In genomic region chr11:121417607-121418006, GRCh38 we compare ENCODE assay signal across 12 cellular contexts. TPM values are rescaled to one million over a fixed set of nuclear protein-coding genes. Genes with fewer than 3 reads are reported as not detected.
DNase-seq lines count a peak whose midpoint lies in the region; ATAC-seq, FAIRE-seq and TF ChIP-seq lines count a peak whose summit lies in the region.
"Had no signal": no experiment of that assay in that cellular context is flagged by ENCODE, and none has a peak within 500 bp of the region (broad histone marks: within the 10 kb centered on the region; RNA-seq: fewer than 3 reads in every experiment).

No MANE protein-coding gene starts in this region.

- no peak for TF ChIP-seq RAD21 in HepG2 (CRISPR knock-in tag; IDR thresholded peaks at IDR 0.05)

- peaks cover 79% of the 10 kb centered on the region for H3K4me1 Mint-ChIP-seq in activated T-cell treated with anti-CD3 and anti-CD28 coated beads, Interleukin-2, amount 50 U/mL, for 72 hours (ENCODE audit: low read depth)
- peaks cover 39% of the 10 kb centered on the region for H3K4me1 Mint-ChIP-seq in activated T-helper 17 cell treated with anti-CD3 and anti-CD28 coated beads, Interleukin-2, amount 50 U/mL, for 72 hours

- FAIRE-seq in HepG2 (lab: Jason Lieb, UNC): no peak

- no peaks in the 10 kb centered on the region for H3K9me3 Mint-ChIP-seq in activated T-cell treated with anti-CD3 and anti-CD28 coated beads, Interleukin-2, amount 50 U/mL, for 72 hours
- H3K9me3 Mint-ChIP-seq in activated T-helper 17 cell treated with anti-CD3 and anti-CD28 coated beads, Interleukin-2, amount 50 U/mL, for 72 hours: peaks cover 3% of the 10 kb centered on the region

- H3K27ac Mint-ChIP-seq in activated T-cell treated with anti-CD3 and anti-CD28 coated beads, Interleukin-2, amount 50 U/mL, for 72 hours: peak overlapping the region; percentile 50
- H3K27ac Mint-ChIP-seq in activated T-helper 17 cell treated with anti-CD3 and anti-CD28 coated beads, Interleukin-2, amount 50 U/mL, for 72 hours: peak overlapping the region; percentile 86

- no peak overlapping the region for H3K27ac ChIP-seq in HepG2 (ENCODE audit: extremely low read length, insufficient read depth, low read length)
- H3K27ac ChIP-seq in thoracic aorta: peak overlapping the region; percentile 61 to 66
- H3K27ac ChIP-seq: ovary had no signal

- no peaks in the 10 kb centered on the region for H3K27me3 ChIP-seq in HepG2 (ENCODE audit: control insufficient read depth in 1 of 2, insufficient read depth in 2 of 2, low read length in 2 of 2)
- no peaks in the 10 kb centered on the region for H3K27me3 ChIP-seq in thoracic aorta (replicated peaks; ENCODE audit: insufficient read depth)
- H3K27me3 ChIP-seq: ovary had no signal

- peaks cover 7% of the 10 kb centered on the region; the same call in 1 of the 2 replicates for H3K4me1 ChIP-seq in HepG2 (ENCODE audit: insufficient read depth, low read length)
- peaks cover 21 to 30% of the 10 kb centered on the region in 2 donors for H3K4me1 ChIP-seq in thoracic aorta (ENCODE audit: control insufficient read depth in 1 of 2, low read depth in 2 of 2)

- intact Hi-C loops in HepG2 (cut with micrococcal nuclease; ENCODE audit: unreplicated experiment): no loop called here

- TF ChIP-seq POLR2A in HepG2 (IDR thresholded peaks at IDR 0.05; ENCODE audit: insufficient read depth in 1 of 2, low read depth in 2 of 2, low read length in 2 of 2): no peak

- H3K4me3 Mint-ChIP-seq in activated T-cell treated with anti-CD3 and anti-CD28 coated beads, Interleukin-2, amount 50 U/mL, for 72 hours: peak overlapping the region; percentile 52 to 56
- H3K4me3 Mint-ChIP-seq in activated T-helper 17 cell treated with anti-CD3 and anti-CD28 coated beads, Interleukin-2, amount 50 U/mL, for 72 hours: peak overlapping the region; percentile 68

- in situ Hi-C loops in HepG2 (cut with HindIII; ENCODE audit: extremely low pct_ligation_motif_present, low pct_unique_long_range_greater_than_20kb): no loop called here

- no peaks in the 10 kb centered on the region for H3K9me3 ChIP-seq in HepG2 (ENCODE audit: low read length)
- no peaks in the 10 kb centered on the region for H3K9me3 ChIP-seq in thoracic aorta
- H3K9me3 ChIP-seq: ovary had no signal

- POLR2A ChIA-PET in HepG2 (lab: Yijun Ruan, JAX): interaction anchor here (1.0 kb wide), 1 partner anchor 34 kb away, joined by 3 read pairs; no protein-coding TSS in a partner anchor

- WGBS in HepG2 (ENCODE audit: low lambda C conversion rate): 5% methylated on average over 2 of the region's 2 CpGs

- no peak overlapping the region for H3K9ac ChIP-seq in HepG2 (ENCODE audit: insufficient read depth, low read depth, low read length)

- DNase-seq in activated T-cell treated with anti-CD3 and anti-CD28 coated beads, Interleukin-2, amount 50 U/mL, for 72 hours: no peak
- DNase-seq in activated T-cell treated with anti-CD3 and anti-CD28 coated beads, Interleukin-2, amount 50 U/mL, for 48 hours: no peak
- DNase-seq in HepG2 (ENCODE audit: low spot score): no peak
- no peak for DNase-seq in thoracic aorta (ENCODE audit: low spot score)
- no peak for DNase-seq in CD1c-positive myeloid dendritic cell (ENCODE audit: extremely low spot score)
- DNase-seq in GM19238 (ENCODE audit: insufficient read length, low spot score): no peak
- DNase-seq: islet precursor cell, NCI-H2171, SHP77 had no signal

- no peaks in the 10 kb centered on the region for H3K79me2 ChIP-seq in HepG2 (ENCODE audit: insufficient read depth, low read length)

- ATAC-seq in activated T-cell treated with anti-CD3 and anti-CD28 coated beads, Interleukin-2, amount 50 U/mL, for 72 hours (replicated peaks in 1 of 2): no peak
- ATAC-seq in activated T-helper 17 cell treated with anti-CD3 and anti-CD28 coated beads, Interleukin-2, amount 50 U/mL, for 72 hours (replicated peaks): no peak
- no peak for ATAC-seq in HepG2
- no peak for ATAC-seq in thoracic aorta (ENCODE audit: insufficient number of reproducible peaks, low FRiP score, low read depth)
- no peak for ATAC-seq in GM19328 (IDR thresholded peaks at IDR 0.05; ENCODE audit: unreplicated experiment)

- H3K4me3 ChIP-seq in HepG2 (replicated peaks in 1 of 3; ENCODE audit: insufficient read depth in 1 of 3, low read depth in 2 of 3, low read length in 3 of 3): no peak overlapping the region
- peak overlapping the region; percentile 32 for H3K4me3 ChIP-seq in thoracic aorta
- H3K4me3 ChIP-seq: ovary had no signal

- no TSS peak for BruUV-seq in HepG2 (replicated peaks; lab: Mats Ljungman, UMichigan)

- no peaks in the 10 kb centered on the region for H3K36me3 ChIP-seq in HepG2 (replicated peaks in 1 of 2; ENCODE audit: control insufficient read depth in 1 of 2, insufficient read depth in 2 of 2, low read length in 2 of 2)
- H3K36me3 ChIP-seq in thoracic aorta: no peaks in the 10 kb centered on the region
- H3K36me3 ChIP-seq: ovary had no signal

- no peak for TF ChIP-seq CTCF in HepG2 (CRISPR knock-in tag; IDR thresholded peaks at IDR 0.05)
- TF ChIP-seq CTCF in thoracic aorta (IDR thresholded peaks at IDR 0.05): no peak

- H4K20me1 ChIP-seq in HepG2 (ENCODE audit: insufficient read depth, low read length): no peaks in the 10 kb centered on the region

- peak overlapping the region; percentile 14 for H3K4me2 ChIP-seq in HepG2 (ENCODE audit: low read depth, low read length)

- no peak overlapping the region for H2AFZ ChIP-seq in HepG2 (ENCODE audit: low read length)

- no peaks in the 10 kb centered on the region for H3K36me3 Mint-ChIP-seq in activated T-cell treated with anti-CD3 and anti-CD28 coated beads, Interleukin-2, amount 50 U/mL, for 72 hours (ENCODE audit: insufficient read depth in 2 of 2)
- no peaks in the 10 kb centered on the region for H3K36me3 Mint-ChIP-seq in activated T-helper 17 cell treated with anti-CD3 and anti-CD28 coated beads, Interleukin-2, amount 50 U/mL, for 72 hours (ENCODE audit: low read depth)

- TF ChIP-seq EP300 in HepG2 (IDR thresholded peaks at IDR 0.05; ENCODE audit: low read depth in 2 of 2, low read length in 2 of 2) (no peak), HepG2 (CRISPR knock-in tag; IDR thresholded peaks at IDR 0.05; ENCODE audit: borderline replicate concordance) (no peak)

- CTCF ChIA-PET in HepG2 (lab: Yijun Ruan, JAX; ENCODE audit: low intra/inter-chr PET ratio, low total read pairs): no interaction called here

- no peaks in the 10 kb centered on the region for H3K27me3 Mint-ChIP-seq in activated T-cell treated with anti-CD3 and anti-CD28 coated beads, Interleukin-2, amount 50 U/mL, for 72 hours (ENCODE audit: low read depth)
- H3K27me3 Mint-ChIP-seq in activated T-helper 17 cell treated with anti-CD3 and anti-CD28 coated beads, Interleukin-2, amount 50 U/mL, for 72 hours: no peaks in the 10 kb centered on the region

TF ChIP-seq in HepG2, 621 proteins besides CTCF, POLR2A, EP300 and RAD21:
- TF ChIP-seq TBL1XR1 (IDR thresholded peaks at IDR 0.05; ENCODE audit: borderline replicate concordance, low read length, partially characterized antibody) (no peak), MAFK (conservative IDR thresholded peaks at IDR 0.05 in 1 of 2, IDR thresholded peaks at IDR 0.05 in 1 of 2; ENCODE audit: low read length in 2 of 2) (peak; percentile 63 to 64)

RNA-seq across cellular contexts. Expression of gene SORL1, which starts 34.5 kb away (rescaled TPM):
- total RNA-seq in activated T-cell treated with anti-CD3 and anti-CD28 coated beads, Interleukin-2, amount 50 U/mL, for 72 hours: 10 to 100 TPM; 66.3 to 80.0 TPM
- total RNA-seq in activated T-helper 17 cell treated with anti-CD3 and anti-CD28 coated beads, Interleukin-2, amount 50 U/mL, for 72 hours: 10 to 100 TPM; 47.1 to 98.5 TPM
- total RNA-seq in HepG2 (2016; rRNA removed; fragmentation: Illumina TruSeq; extraction: Trizol) (10.5 and 21.3 TPM in 2 replicates), thoracic aorta (10 to 100 TPM; 26.9 to 33.0 TPM)
- 3.5 and 4.0 TPM in 2 replicates for total RNA-seq in HepG2 (2016; cell fraction: cytosol; rRNA removed; fragmentation: Illumina TruSeq; extraction: Trizol; ENCODE audit: low read depth)
- 8.7 and 19.9 TPM in 2 replicates for total RNA-seq in HepG2 (2016; cell fraction: insoluble cytoplasmic fraction; rRNA removed; fragmentation: Illumina TruSeq; extraction: Trizol)
- total RNA-seq in HepG2 (2016; cell fraction: membrane; rRNA removed; fragmentation: Illumina TruSeq; extraction: Trizol): 5.1 and 5.3 TPM in 2 replicates
- 40.2 and 51.2 TPM in 2 replicates for total RNA-seq in HepG2 (2016; cell fraction: nucleus; rRNA removed; fragmentation: Illumina TruSeq; extraction: Trizol)
- polyA plus RNA-seq in HepG2 (2011; rRNA removed): 138 and 148 TPM in 2 replicates
- 139 and 149 TPM in 2 replicates for polyA plus RNA-seq in HepG2 (2011; cell fraction: cytosol; rRNA removed)
- 450 and 556 TPM in 2 replicates for polyA plus RNA-seq in HepG2 (2011; cell fraction: nucleus; rRNA removed)
- 91.0 and 166 TPM in 2 replicates for polyA plus RNA-seq in HepG2 (2012)
- 0.50 and 0.54 TPM in 2 replicates for polyA plus RNA-seq in HepG2 (2016; cell fraction: cytosol; fragmentation: Illumina TruSeq; extraction: Trizol; ENCODE audit: low read depth)
- polyA plus RNA-seq in HepG2 (2016; cell fraction: insoluble cytoplasmic fraction; fragmentation: Illumina TruSeq; extraction: Trizol; ENCODE audit: low read depth): 4.0 and 5.0 TPM in 2 replicates
- polyA plus RNA-seq in HepG2 (2016; cell fraction: membrane; fragmentation: Illumina TruSeq; extraction: Trizol; ENCODE audit: low read depth): 1.00 and 1.2 TPM in 2 replicates
- 20.9 and 24.9 TPM in 2 replicates for polyA plus RNA-seq in HepG2 (2016; cell fraction: nucleus; fragmentation: Illumina TruSeq; extraction: Trizol; ENCODE audit: insufficient read depth, low read depth)
- 23.6 and 1,177 TPM in 2 replicates for polyA minus RNA-seq in HepG2 (2011; rRNA and poly(A)+ RNA removed; ENCODE audit: low replicate concordance)
- 280 and 339 TPM in 2 replicates for polyA minus RNA-seq in HepG2 (2011; cell fraction: cytosol; rRNA and poly(A)+ RNA removed)
- 516 and 542 TPM in 2 replicates for polyA minus RNA-seq in HepG2 (2011; cell fraction: nucleus; rRNA and poly(A)+ RNA removed)
